ENCODE assay signal across 2 cellular contexts in the genomic region with DNA sequence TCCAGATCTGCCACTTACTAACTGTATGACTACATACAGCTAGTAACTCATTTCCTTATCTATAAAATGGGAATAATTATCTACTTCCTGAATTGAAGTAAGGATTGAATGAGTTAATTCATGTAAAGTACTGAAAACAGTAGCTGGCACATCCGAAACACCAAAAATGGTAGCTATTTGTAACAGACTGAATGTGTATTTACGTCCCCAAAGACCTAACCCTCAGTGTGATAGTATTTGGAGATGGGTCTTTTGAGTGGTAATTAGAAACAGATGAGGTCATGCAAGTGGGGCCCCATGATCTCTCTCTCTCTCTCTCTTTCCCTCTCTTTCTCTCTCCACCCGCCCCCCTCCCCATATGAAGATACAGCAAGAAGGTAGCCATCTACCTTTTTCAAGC.
TF ChIP-seq lines count a peak whose summit lies in the region.

No MANE protein-coding gene starts in this region.

TF ChIP-seq in HEK293, 187 proteins besides CTCF, POLR2A, EP300 and RAD21 (continued from another document):
- TF ChIP-seq, protein P1, sequence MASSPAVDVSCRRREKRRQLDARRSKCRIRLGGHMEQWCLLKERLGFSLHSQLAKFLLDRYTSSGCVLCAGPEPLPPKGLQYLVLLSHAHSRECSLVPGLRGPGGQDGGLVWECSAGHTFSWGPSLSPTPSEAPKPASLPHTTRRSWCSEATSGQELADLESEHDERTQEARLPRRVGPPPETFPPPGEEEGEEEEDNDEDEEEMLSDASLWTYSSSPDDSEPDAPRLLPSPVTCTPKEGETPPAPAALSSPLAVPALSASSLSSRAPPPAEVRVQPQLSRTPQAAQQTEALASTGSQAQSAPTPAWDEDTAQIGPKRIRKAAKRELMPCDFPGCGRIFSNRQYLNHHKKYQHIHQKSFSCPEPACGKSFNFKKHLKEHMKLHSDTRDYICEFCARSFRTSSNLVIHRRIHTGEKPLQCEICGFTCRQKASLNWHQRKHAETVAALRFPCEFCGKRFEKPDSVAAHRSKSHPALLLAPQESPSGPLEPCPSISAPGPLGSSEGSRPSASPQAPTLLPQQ (tag by site-specific recombination; IDR thresholded peaks at IDR 0.05): 0 out of 2 replicates have a peak, but pooled peaks have one; percentile 41

TF ChIP-seq in K562, 482 proteins besides CTCF, POLR2A, EP300 and RAD21 (continued from another document):
- TF ChIP-seq, protein P2, sequence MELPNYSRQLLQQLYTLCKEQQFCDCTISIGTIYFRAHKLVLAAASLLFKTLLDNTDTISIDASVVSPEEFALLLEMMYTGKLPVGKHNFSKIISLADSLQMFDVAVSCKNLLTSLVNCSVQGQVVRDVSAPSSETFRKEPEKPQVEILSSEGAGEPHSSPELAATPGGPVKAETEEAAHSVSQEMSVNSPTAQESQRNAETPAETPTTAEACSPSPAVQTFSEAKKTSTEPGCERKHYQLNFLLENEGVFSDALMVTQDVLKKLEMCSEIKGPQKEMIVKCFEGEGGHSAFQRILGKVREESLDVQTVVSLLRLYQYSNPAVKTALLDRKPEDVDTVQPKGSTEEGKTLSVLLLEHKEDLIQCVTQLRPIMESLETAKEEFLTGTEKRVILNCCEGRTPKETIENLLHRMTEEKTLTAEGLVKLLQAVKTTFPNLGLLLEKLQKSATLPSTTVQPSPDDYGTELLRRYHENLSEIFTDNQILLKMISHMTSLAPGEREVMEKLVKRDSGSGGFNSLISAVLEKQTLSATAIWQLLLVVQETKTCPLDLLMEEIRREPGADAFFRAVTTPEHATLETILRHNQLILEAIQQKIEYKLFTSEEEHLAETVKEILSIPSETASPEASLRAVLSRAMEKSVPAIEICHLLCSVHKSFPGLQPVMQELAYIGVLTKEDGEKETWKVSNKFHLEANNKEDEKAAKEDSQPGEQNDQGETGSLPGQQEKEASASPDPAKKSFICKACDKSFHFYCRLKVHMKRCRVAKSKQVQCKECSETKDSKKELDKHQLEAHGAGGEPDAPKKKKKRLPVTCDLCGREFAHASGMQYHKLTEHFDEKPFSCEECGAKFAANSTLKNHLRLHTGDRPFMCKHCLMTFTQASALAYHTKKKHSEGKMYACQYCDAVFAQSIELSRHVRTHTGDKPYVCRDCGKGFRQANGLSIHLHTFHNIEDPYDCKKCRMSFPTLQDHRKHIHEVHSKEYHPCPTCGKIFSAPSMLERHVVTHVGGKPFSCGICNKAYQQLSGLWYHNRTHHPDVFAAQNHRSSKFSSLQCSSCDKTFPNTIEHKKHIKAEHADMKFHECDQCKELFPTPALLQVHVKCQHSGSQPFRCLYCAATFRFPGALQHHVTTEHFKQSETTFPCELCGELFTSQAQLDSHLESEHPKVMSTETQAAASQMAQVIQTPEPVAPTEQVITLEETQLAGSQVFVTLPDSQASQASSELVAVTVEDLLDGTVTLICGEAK (IDR thresholded peaks at IDR 0.05): no peak
- TF ChIP-seq, protein P2 (CRISPR knock-in tag; IDR thresholded peaks at IDR 0.05): no peak
- TF ChIP-seq SUPT5H (IDR thresholded peaks at IDR 0.05): no peak
TF ChIP-seq in K562: peak in this region for 3.
